1 cellular context compared by ENCODE assay signal in the genomic region with DNA sequence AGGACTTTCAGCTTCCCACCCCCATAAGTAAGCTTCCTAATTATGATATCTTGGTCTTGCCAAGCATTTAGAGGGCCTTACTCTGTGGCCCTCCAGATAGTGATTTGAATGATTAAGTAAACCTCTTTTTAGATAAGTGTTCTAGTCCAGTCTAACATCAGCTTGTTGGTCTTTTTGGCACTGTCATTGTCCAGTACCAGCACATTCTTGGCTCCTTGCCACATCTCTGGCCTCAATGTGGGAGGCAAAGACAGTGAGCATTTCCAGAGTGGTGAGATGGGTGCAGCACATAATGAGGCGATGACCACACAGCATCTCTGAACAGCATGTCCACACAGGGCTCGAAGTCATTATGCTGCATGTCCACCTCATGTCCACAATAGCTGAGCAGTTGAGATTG.
TF ChIP-seq lines count a peak whose summit lies in the region.

No MANE protein-coding gene starts in this region.

TF ChIP-seq in K562, 482 proteins besides CTCF, POLR2A, EP300 and RAD21 (continued from another document and continues in another):
- TF ChIP-seq, protein P1, sequence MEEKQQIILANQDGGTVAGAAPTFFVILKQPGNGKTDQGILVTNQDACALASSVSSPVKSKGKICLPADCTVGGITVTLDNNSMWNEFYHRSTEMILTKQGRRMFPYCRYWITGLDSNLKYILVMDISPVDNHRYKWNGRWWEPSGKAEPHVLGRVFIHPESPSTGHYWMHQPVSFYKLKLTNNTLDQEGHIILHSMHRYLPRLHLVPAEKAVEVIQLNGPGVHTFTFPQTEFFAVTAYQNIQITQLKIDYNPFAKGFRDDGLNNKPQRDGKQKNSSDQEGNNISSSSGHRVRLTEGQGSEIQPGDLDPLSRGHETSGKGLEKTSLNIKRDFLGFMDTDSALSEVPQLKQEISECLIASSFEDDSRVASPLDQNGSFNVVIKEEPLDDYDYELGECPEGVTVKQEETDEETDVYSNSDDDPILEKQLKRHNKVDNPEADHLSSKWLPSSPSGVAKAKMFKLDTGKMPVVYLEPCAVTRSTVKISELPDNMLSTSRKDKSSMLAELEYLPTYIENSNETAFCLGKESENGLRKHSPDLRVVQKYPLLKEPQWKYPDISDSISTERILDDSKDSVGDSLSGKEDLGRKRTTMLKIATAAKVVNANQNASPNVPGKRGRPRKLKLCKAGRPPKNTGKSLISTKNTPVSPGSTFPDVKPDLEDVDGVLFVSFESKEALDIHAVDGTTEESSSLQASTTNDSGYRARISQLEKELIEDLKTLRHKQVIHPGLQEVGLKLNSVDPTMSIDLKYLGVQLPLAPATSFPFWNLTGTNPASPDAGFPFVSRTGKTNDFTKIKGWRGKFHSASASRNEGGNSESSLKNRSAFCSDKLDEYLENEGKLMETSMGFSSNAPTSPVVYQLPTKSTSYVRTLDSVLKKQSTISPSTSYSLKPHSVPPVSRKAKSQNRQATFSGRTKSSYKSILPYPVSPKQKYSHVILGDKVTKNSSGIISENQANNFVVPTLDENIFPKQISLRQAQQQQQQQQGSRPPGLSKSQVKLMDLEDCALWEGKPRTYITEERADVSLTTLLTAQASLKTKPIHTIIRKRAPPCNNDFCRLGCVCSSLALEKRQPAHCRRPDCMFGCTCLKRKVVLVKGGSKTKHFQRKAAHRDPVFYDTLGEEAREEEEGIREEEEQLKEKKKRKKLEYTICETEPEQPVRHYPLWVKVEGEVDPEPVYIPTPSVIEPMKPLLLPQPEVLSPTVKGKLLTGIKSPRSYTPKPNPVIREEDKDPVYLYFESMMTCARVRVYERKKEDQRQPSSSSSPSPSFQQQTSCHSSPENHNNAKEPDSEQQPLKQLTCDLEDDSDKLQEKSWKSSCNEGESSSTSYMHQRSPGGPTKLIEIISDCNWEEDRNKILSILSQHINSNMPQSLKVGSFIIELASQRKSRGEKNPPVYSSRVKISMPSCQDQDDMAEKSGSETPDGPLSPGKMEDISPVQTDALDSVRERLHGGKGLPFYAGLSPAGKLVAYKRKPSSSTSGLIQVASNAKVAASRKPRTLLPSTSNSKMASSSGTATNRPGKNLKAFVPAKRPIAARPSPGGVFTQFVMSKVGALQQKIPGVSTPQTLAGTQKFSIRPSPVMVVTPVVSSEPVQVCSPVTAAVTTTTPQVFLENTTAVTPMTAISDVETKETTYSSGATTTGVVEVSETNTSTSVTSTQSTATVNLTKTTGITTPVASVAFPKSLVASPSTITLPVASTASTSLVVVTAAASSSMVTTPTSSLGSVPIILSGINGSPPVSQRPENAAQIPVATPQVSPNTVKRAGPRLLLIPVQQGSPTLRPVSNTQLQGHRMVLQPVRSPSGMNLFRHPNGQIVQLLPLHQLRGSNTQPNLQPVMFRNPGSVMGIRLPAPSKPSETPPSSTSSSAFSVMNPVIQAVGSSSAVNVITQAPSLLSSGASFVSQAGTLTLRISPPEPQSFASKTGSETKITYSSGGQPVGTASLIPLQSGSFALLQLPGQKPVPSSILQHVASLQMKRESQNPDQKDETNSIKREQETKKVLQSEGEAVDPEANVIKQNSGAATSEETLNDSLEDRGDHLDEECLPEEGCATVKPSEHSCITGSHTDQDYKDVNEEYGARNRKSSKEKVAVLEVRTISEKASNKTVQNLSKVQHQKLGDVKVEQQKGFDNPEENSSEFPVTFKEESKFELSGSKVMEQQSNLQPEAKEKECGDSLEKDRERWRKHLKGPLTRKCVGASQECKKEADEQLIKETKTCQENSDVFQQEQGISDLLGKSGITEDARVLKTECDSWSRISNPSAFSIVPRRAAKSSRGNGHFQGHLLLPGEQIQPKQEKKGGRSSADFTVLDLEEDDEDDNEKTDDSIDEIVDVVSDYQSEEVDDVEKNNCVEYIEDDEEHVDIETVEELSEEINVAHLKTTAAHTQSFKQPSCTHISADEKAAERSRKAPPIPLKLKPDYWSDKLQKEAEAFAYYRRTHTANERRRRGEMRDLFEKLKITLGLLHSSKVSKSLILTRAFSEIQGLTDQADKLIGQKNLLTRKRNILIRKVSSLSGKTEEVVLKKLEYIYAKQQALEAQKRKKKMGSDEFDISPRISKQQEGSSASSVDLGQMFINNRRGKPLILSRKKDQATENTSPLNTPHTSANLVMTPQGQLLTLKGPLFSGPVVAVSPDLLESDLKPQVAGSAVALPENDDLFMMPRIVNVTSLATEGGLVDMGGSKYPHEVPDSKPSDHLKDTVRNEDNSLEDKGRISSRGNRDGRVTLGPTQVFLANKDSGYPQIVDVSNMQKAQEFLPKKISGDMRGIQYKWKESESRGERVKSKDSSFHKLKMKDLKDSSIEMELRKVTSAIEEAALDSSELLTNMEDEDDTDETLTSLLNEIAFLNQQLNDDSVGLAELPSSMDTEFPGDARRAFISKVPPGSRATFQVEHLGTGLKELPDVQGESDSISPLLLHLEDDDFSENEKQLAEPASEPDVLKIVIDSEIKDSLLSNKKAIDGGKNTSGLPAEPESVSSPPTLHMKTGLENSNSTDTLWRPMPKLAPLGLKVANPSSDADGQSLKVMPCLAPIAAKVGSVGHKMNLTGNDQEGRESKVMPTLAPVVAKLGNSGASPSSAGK (IDR thresholded peaks at IDR 0.05): no peak
- TF ChIP-seq SOX6 (IDR thresholded peaks at IDR 0.05): peak; percentile 51; the same call in 1 of the 2 replicates
- no peak for TF ChIP-seq HNRNPH1 (optimal IDR thresholded peaks at IDR 0.05; ENCODE audit: low read depth, low read length)
- no peak for TF ChIP-seq ZBED1 (IDR thresholded peaks at IDR 0.05)
- peak; percentile 78 for TF ChIP-seq CBFA2T3 (IDR thresholded peaks at IDR 0.05)
- TF ChIP-seq DIDO1 (tag; IDR thresholded peaks at IDR 0.05; ENCODE audit: low read depth): no peak
- TF ChIP-seq, protein P2, sequence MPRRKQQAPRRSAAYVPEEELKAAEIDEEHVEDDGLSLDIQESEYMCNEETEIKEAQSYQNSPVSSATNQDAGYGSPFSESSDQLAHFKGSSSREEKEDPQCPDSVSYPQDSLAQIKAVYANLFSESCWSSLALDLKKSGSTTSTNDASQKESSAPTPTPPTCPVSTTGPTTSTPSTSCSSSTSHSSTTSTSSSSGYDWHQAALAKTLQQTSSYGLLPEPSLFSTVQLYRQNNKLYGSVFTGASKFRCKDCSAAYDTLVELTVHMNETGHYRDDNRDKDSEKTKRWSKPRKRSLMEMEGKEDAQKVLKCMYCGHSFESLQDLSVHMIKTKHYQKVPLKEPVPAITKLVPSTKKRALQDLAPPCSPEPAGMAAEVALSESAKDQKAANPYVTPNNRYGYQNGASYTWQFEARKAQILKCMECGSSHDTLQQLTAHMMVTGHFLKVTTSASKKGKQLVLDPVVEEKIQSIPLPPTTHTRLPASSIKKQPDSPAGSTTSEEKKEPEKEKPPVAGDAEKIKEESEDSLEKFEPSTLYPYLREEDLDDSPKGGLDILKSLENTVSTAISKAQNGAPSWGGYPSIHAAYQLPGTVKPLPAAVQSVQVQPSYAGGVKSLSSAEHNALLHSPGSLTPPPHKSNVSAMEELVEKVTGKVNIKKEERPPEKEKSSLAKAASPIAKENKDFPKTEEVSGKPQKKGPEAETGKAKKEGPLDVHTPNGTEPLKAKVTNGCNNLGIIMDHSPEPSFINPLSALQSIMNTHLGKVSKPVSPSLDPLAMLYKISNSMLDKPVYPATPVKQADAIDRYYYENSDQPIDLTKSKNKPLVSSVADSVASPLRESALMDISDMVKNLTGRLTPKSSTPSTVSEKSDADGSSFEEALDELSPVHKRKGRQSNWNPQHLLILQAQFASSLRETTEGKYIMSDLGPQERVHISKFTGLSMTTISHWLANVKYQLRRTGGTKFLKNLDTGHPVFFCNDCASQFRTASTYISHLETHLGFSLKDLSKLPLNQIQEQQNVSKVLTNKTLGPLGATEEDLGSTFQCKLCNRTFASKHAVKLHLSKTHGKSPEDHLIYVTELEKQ (CRISPR knock-in tag; IDR thresholded peaks at IDR 0.05): no peak
- TF ChIP-seq ZNF324 (CRISPR knock-in tag; IDR thresholded peaks at IDR 0.05): no peak
- TF ChIP-seq, protein P3, sequence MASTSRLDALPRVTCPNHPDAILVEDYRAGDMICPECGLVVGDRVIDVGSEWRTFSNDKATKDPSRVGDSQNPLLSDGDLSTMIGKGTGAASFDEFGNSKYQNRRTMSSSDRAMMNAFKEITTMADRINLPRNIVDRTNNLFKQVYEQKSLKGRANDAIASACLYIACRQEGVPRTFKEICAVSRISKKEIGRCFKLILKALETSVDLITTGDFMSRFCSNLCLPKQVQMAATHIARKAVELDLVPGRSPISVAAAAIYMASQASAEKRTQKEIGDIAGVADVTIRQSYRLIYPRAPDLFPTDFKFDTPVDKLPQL (IDR thresholded peaks at IDR 0.05; ENCODE audit: extremely low read depth, insufficient read length): no peak
- TF ChIP-seq CCAR2 (IDR thresholded peaks at IDR 0.05; ENCODE audit: low read depth, low read length): no peak
- no peak for TF ChIP-seq SAFB (IDR thresholded peaks at IDR 0.05; ENCODE audit: borderline replicate concordance, low read depth, low read length)
- TF ChIP-seq NFIC (IDR thresholded peaks at IDR 0.05): peak; percentile 99
- no peak for TF ChIP-seq ZNF217 (CRISPR knock-in tag; IDR thresholded peaks at IDR 0.05)
- TF ChIP-seq LEF1 (IDR thresholded peaks at IDR 0.05): no peak
- TF ChIP-seq GTF2A2 (tag; IDR thresholded peaks at IDR 0.05): no peak
- no peak for TF ChIP-seq HOXB6 (CRISPR knock-in tag; IDR thresholded peaks at IDR 0.05; ENCODE audit: borderline replicate concordance)
- no peak for TF ChIP-seq PPARD (CRISPR knock-in tag; IDR thresholded peaks at IDR 0.05)
- no peak for TF ChIP-seq ZNF41 (CRISPR knock-in tag; conservative IDR thresholded peaks at IDR 0.05)
- no peak for TF ChIP-seq FOXK1 (CRISPR knock-in tag; IDR thresholded peaks at IDR 0.05; ENCODE audit: borderline replicate concordance)
- TF ChIP-seq JUND (IDR thresholded peaks at IDR 0.05; ENCODE audit: borderline replicate concordance, low read depth, low read length): peak; percentile 44; the same call in 1 of the 2 replicates
- peak; percentile 43; the same call in 1 of the 3 replicates for TF ChIP-seq JUND (tag; IDR thresholded peaks at IDR 0.05; ENCODE audit: borderline replicate concordance, low read depth, low read length)
- TF ChIP-seq, protein P4, sequence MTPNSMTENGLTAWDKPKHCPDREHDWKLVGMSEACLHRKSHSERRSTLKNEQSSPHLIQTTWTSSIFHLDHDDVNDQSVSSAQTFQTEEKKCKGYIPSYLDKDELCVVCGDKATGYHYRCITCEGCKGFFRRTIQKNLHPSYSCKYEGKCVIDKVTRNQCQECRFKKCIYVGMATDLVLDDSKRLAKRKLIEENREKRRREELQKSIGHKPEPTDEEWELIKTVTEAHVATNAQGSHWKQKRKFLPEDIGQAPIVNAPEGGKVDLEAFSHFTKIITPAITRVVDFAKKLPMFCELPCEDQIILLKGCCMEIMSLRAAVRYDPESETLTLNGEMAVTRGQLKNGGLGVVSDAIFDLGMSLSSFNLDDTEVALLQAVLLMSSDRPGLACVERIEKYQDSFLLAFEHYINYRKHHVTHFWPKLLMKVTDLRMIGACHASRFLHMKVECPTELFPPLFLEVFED (CRISPR knock-in tag; conservative IDR thresholded peaks at IDR 0.05): no peak
- TF ChIP-seq RUNX1 (IDR thresholded peaks at IDR 0.05; ENCODE audit: low read depth): no peak
- no peak for TF ChIP-seq ZNF551 (CRISPR knock-in tag; IDR thresholded peaks at IDR 0.05)
- no peak for TF ChIP-seq NFXL1 (CRISPR knock-in tag; IDR thresholded peaks at IDR 0.05)
- TF ChIP-seq, protein P5, sequence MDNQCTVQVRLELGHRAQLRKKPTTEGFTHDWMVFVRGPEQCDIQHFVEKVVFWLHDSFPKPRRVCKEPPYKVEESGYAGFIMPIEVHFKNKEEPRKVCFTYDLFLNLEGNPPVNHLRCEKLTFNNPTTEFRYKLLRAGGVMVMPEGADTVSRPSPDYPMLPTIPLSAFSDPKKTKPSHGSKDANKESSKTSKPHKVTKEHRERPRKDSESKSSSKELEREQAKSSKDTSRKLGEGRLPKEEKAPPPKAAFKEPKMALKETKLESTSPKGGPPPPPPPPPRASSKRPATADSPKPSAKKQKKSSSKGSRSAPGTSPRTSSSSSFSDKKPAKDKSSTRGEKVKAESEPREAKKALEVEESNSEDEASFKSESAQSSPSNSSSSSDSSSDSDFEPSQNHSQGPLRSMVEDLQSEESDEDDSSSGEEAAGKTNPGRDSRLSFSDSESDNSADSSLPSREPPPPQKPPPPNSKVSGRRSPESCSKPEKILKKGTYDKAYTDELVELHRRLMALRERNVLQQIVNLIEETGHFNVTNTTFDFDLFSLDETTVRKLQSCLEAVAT (IDR thresholded peaks at IDR 0.05): no peak
- TF ChIP-seq BRD9 (IDR thresholded peaks at IDR 0.05; ENCODE audit: low read depth, partially characterized antibody): peak; percentile 60
- no peak for TF ChIP-seq TAF1 (IDR thresholded peaks at IDR 0.05; ENCODE audit: control insufficient read depth, extremely low read depth, insufficient read depth, low read length, severe bottlenecking)
- TF ChIP-seq ZEB2 (IDR thresholded peaks at IDR 0.05): no peak
- TF ChIP-seq RBM22 (IDR thresholded peaks at IDR 0.05; ENCODE audit: low read depth, low read length, poor library complexity, severe bottlenecking): no peak
- no peak for TF ChIP-seq ZNF212 (CRISPR knock-in tag; IDR thresholded peaks at IDR 0.05)
- TF ChIP-seq MCM2 (IDR thresholded peaks at IDR 0.05; ENCODE audit: low read depth): no peak
- TF ChIP-seq, protein P6, sequence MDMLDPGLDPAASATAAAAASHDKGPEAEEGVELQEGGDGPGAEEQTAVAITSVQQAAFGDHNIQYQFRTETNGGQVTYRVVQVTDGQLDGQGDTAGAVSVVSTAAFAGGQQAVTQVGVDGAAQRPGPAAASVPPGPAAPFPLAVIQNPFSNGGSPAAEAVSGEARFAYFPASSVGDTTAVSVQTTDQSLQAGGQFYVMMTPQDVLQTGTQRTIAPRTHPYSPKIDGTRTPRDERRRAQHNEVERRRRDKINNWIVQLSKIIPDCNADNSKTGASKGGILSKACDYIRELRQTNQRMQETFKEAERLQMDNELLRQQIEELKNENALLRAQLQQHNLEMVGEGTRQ (CRISPR knock-in tag; IDR thresholded peaks at IDR 0.05): no peak
- TF ChIP-seq, protein P7, sequence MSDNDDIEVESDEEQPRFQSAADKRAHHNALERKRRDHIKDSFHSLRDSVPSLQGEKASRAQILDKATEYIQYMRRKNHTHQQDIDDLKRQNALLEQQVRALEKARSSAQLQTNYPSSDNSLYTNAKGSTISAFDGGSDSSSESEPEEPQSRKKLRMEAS (CRISPR knock-in tag; IDR thresholded peaks at IDR 0.05): no peak
- no peak for TF ChIP-seq ASH1L (IDR thresholded peaks at IDR 0.05; ENCODE audit: borderline replicate concordance, low read depth, partially characterized antibody)
- TF ChIP-seq POLR2AphosphoS5 (IDR thresholded peaks at IDR 0.05; ENCODE audit: control insufficient read depth, insufficient read depth, low read depth, low read length): peak; percentile 67; the same call in 1 of the 2 replicates
- no peak for TF ChIP-seq HMGN3 (IDR thresholded peaks at IDR 0.05; ENCODE audit: borderline replicate concordance, extremely low read depth, insufficient read length, low read depth, low read length)
- TF ChIP-seq LARP7 (IDR thresholded peaks at IDR 0.05): no peak
- TF ChIP-seq CXXC5 (CRISPR knock-in tag; IDR thresholded peaks at IDR 0.05): no peak
- no peak for TF ChIP-seq ARHGAP35 (IDR thresholded peaks at IDR 0.05; ENCODE audit: partially characterized antibody)
- no peak for TF ChIP-seq POLR3A (IDR thresholded peaks at IDR 0.05; ENCODE audit: borderline replicate concordance, extremely low read depth, insufficient read depth, insufficient read length)
- TF ChIP-seq, protein P8, sequence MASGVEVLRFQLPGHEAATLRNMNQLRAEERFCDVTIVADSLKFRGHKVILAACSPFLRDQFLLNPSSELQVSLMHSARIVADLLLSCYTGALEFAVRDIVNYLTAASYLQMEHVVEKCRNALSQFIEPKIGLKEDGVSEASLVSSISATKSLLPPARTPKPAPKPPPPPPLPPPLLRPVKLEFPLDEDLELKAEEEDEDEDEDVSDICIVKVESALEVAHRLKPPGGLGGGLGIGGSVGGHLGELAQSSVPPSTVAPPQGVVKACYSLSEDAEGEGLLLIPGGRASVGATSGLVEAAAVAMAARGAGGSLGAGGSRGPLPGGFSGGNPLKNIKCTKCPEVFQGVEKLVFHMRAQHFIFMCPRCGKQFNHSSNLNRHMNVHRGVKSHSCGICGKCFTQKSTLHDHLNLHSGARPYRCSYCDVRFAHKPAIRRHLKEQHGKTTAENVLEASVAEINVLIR (CRISPR knock-in tag; IDR thresholded peaks at IDR 0.05): no peak
- TF ChIP-seq ZNF24 (IDR thresholded peaks at IDR 0.05): no peak
